In genomic region chr1:5940723-5941407, GRCh38 we compare ENCODE assay signal across 4 cellular contexts.
TF ChIP-seq lines count a peak whose summit lies in the region.

No MANE protein-coding gene starts in this region.

TF ChIP-seq in SK-N-SH, 30 proteins besides CTCF, POLR2A, EP300 and RAD21:
- TF ChIP-seq REST (IDR thresholded peaks at IDR 0.05; ENCODE audit: low read depth, low read length) (no peak), CHD2 (IDR thresholded peaks at IDR 0.05; ENCODE audit: low read length, partially characterized antibody) (no peak), RCOR1 (IDR thresholded peaks at IDR 0.05; ENCODE audit: low read length) (no peak), GATA2 (CRISPR knock-in tag; IDR thresholded peaks at IDR 0.05) (peak; percentile 31; the same call in 1 of the 2 replicates)

TF ChIP-seq in SK-N-SH treated with all-trans-retinoic acid at 6 μM for 48 hours, 23 proteins besides CTCF, POLR2A, EP300 and RAD21:
- TF ChIP-seq ZFP3 (CRISPR knock-in tag; IDR thresholded peaks at IDR 0.05) = no peak
- TF ChIP-seq OSR1 (CRISPR knock-in tag; IDR thresholded peaks at IDR 0.05) = no peak

TF ChIP-seq in A549, 52 proteins besides CTCF, POLR2A, EP300 and RAD21:
- peak; percentile 45 for TF ChIP-seq MAFK (IDR thresholded peaks at IDR 0.05; ENCODE audit: partially characterized antibody)
- no peak for TF ChIP-seq TP53 (CRISPR knock-in tag; IDR thresholded peaks at IDR 0.05)

TF ChIP-seq in GM12878, 131 proteins besides CTCF, POLR2A, EP300 and RAD21:
- TF ChIP-seq TCF12 (IDR thresholded peaks at IDR 0.05; ENCODE audit: low read depth, low read length) = no peak
- TF ChIP-seq BACH1 (IDR thresholded peaks at IDR 0.05; ENCODE audit: borderline replicate concordance) = no peak
- no peak for TF ChIP-seq FOS (IDR thresholded peaks at IDR 0.05; ENCODE audit: borderline replicate concordance, extremely low read depth, insufficient read length)
- TF ChIP-seq CUX1 (IDR thresholded peaks at IDR 0.05; ENCODE audit: insufficient replicate concordance, low read depth, low read length) = no peak
